2 cellular contexts compared by ENCODE assay signal in the genomic region with DNA sequence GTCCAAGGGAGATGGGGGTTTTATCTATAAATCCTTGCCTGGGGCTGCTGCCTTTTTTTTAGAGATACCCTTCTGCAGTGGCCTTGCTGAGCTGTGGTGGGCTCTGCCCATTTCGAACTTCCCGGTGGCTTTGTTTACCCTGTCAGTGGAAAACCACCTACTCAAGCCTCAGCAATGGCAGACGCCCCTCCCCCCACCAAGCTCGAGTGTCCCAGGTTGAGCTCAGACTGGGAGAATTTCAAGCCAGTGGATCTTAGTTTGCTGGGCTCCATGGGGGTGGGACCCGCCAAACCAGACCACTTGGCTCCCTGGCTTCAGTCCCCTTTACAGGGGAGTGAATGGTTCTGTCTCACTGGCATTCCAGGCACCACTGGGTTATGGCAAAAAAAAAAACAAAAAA.
TF ChIP-seq lines count a peak whose summit lies in the region.

No MANE protein-coding gene starts in this region.

TF ChIP-seq in GM23338, 12 proteins besides CTCF, POLR2A, EP300 and RAD21:
- no peak for TF ChIP-seq ZNF331 (CRISPR knock-in tag; IDR thresholded peaks at IDR 0.05; ENCODE audit: low read depth)
- no peak for TF ChIP-seq JUNB (IDR thresholded peaks at IDR 0.05; ENCODE audit: unreplicated experiment)
- no peak for TF ChIP-seq ZNF462 (CRISPR knock-in tag; IDR thresholded peaks at IDR 0.05)
- TF ChIP-seq POLR2AphosphoS5 (IDR thresholded peaks at IDR 0.05; ENCODE audit: low read depth) = no peak
- no peak for TF ChIP-seq NANOG (IDR thresholded peaks at IDR 0.05; ENCODE audit: borderline replicate concordance)
- TF ChIP-seq, protein P1, sequence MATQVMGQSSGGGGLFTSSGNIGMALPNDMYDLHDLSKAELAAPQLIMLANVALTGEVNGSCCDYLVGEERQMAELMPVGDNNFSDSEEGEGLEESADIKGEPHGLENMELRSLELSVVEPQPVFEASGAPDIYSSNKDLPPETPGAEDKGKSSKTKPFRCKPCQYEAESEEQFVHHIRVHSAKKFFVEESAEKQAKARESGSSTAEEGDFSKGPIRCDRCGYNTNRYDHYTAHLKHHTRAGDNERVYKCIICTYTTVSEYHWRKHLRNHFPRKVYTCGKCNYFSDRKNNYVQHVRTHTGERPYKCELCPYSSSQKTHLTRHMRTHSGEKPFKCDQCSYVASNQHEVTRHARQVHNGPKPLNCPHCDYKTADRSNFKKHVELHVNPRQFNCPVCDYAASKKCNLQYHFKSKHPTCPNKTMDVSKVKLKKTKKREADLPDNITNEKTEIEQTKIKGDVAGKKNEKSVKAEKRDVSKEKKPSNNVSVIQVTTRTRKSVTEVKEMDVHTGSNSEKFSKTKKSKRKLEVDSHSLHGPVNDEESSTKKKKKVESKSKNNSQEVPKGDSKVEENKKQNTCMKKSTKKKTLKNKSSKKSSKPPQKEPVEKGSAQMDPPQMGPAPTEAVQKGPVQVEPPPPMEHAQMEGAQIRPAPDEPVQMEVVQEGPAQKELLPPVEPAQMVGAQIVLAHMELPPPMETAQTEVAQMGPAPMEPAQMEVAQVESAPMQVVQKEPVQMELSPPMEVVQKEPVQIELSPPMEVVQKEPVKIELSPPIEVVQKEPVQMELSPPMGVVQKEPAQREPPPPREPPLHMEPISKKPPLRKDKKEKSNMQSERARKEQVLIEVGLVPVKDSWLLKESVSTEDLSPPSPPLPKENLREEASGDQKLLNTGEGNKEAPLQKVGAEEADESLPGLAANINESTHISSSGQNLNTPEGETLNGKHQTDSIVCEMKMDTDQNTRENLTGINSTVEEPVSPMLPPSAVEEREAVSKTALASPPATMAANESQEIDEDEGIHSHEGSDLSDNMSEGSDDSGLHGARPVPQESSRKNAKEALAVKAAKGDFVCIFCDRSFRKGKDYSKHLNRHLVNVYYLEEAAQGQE (IDR thresholded peaks at IDR 0.05; ENCODE audit: unreplicated experiment) = no peak
- TF ChIP-seq CREB1 (CRISPR knock-in tag; IDR thresholded peaks at IDR 0.05; ENCODE audit: low read depth) = no peak
- no peak for TF ChIP-seq ZNF114 (CRISPR knock-in tag; IDR thresholded peaks at IDR 0.05)
- TF ChIP-seq ETS1 (IDR thresholded peaks at IDR 0.05) = no peak

TF ChIP-seq in H1, 55 proteins besides CTCF, POLR2A, EP300 and RAD21:
- TF ChIP-seq EGR1 (IDR thresholded peaks at IDR 0.05; ENCODE audit: borderline replicate concordance, low read depth, low read length) (no peak), TAF1 (IDR thresholded peaks at IDR 0.05; ENCODE audit: low read depth, low read length) (no peak), CHD1 (IDR thresholded peaks at IDR 0.05; ENCODE audit: low read depth, low read length) (no peak), MAX (IDR thresholded peaks at IDR 0.05) (no peak), POLR2AphosphoS5 (IDR thresholded peaks at IDR 0.05; ENCODE audit: low read depth, low read length) (no peak), BACH1 (IDR thresholded peaks at IDR 0.05; ENCODE audit: low read length) (no peak), RXRA (IDR thresholded peaks at IDR 0.05; ENCODE audit: insufficient read depth, low read depth, low read length) (no peak), GABPA (IDR thresholded peaks at IDR 0.05; ENCODE audit: borderline replicate concordance, insufficient read depth, low read length) (no peak), EZH2 (IDR thresholded peaks at IDR 0.05; ENCODE audit: low read depth, low read length, severe bottlenecking) (no peak), ATF2 (IDR thresholded peaks at IDR 0.05; ENCODE audit: low read length) (no peak), SIN3A (conservative IDR thresholded peaks at IDR 0.05 in 1 of 2, IDR thresholded peaks at IDR 0.05 in 1 of 2; ENCODE audit: low read depth in 1 of 2, low read length in 2 of 2) (no peak), HDAC2 (IDR thresholded peaks at IDR 0.05; ENCODE audit: borderline replicate concordance in 1 of 2, low read depth in 2 of 2, low read length in 2 of 2) (no peak)
